Comparison of ENCODE assay signal across 10 cellular contexts in the genomic region with DNA sequence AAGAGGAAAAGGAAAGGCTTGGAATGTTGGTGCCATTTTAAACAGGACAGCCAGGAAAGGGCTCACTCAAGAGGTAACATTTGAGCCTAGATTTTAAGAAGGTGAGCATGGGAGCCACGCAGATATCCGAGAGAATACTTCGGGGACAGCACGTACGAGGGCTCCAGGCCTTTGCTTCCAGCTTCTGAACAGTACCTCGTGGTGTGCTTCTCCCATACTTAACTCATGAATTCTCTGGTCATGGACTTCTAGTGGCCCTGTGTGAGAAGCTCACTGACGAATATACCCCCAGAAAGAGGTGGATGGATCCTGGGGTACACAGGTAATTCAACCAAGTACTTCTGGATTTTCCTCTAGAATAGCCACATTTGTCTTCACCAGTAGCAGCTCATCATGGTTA. TPM values are rescaled to one million over a fixed set of nuclear protein-coding genes. Genes with fewer than 3 reads are reported as not detected.
"Had no signal": no experiment of that assay in that cellular context is flagged by ENCODE, and none has a peak within 500 bp of the region (broad histone marks: within the 10 kb centered on the region; RNA-seq: fewer than 3 reads in every experiment).

No MANE protein-coding gene starts in this region.

- H3K9ac ChIP-seq: KMS-11 had no signal

- H3K27ac Mint-ChIP-seq: HFFc6 had no signal

- DNase-seq: H7, HFFc6, IMR-90, KBM-7 had no signal

- H3K9me3 ChIP-seq: HAP-1 had no signal

- ATAC-seq: HCT116 had no signal

- H3K9me3 Mint-ChIP-seq: HFFc6 had no signal

- FAIRE-seq: H1, HTR-8/SVneo had no signal

- H3K27ac ChIP-seq: KMS-11 had no signal

- H3K4me3 ChIP-seq: HAP-1 had no signal

- H3K36me3 ChIP-seq: HAP-1 had no signal

- H3K4me3 Mint-ChIP-seq: HFFc6 had no signal

- H3K4me2 ChIP-seq: KMS-11 had no signal

RNA-seq across cellular contexts. Expression of gene VIT, which starts 2.7 kb away (rescaled TPM):
- total RNA-seq: H1, H7, HT-29 had no signal
- polyA plus RNA-seq: IMR-90 had no signal
